15 cellular contexts compared by ENCODE assay signal in the genomic region with DNA sequence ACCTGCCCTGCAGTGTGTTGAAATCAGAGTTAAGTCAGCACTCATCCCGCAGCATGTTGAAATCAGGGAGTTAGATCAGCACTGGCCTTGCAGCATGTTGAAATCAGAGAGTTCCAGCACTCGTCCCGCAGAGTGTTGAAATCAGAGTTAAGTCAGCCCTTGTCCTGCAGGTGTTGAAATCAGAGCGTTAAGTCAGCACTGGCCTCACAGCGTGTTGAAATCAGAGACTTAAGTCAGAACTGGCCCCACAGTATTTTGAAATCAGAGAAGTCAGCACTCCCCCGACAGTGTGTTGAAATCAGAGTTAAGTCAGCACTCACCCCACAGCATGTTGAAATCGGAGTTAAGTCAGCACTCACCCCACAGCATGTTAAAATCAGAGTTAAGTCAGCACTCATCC. TPM values are rescaled to one million over a fixed set of nuclear protein-coding genes. Genes with fewer than 3 reads are reported as not detected.
DNase-seq lines count a peak whose midpoint lies in the region; ATAC-seq and TF ChIP-seq lines count a peak whose summit lies in the region.
"Had no signal": no experiment of that assay in that cellular context is flagged by ENCODE, and none has a peak within 500 bp of the region (broad histone marks: within the 10 kb centered on the region; RNA-seq: fewer than 3 reads in every experiment).

No MANE protein-coding gene starts in this region.

- 91 to 97% (median 94%) methylated on average over 7 of the region's 7 CpGs for WGBS in stomach, 5 donors

- H3K36me3 ChIP-seq in RWPE2 (ENCODE audit: low read depth) (peaks cover 83% of the 10 kb centered on the region), gastrocnemius medialis (peaks cover 6 to 51% of the 10 kb centered on the region in 2 donors), stomach (peaks cover 57 to 91% (median 90%) of the 10 kb centered on the region in 4 donors)
- H3K36me3 ChIP-seq: neural progenitor cell had no signal

- ATAC-seq in RWPE2 (ENCODE audit: low read depth) (no peak), gastrocnemius medialis (peak; percentile 69 to 84), GM21825 (IDR thresholded peaks at IDR 0.05; ENCODE audit: unreplicated experiment) (no peak)
- ATAC-seq: lower lobe of right lung; stimulated activated naive CD8-positive, alpha-beta T cell treated with anti-CD3 and anti-CD28 coated beads, Interleukin-15, amount 100 ng/mL, for 72 hours had no signal

- intact Hi-C loops in gastrocnemius medialis (cut with DNase I; ENCODE audit: low total_unique reads): no loop called here
- intact Hi-C loops in stomach (cut with DNase I; ENCODE audit: low total_unique reads): loop anchor here (10.0 kb wide), 1 partner anchor 81 kb away; no protein-coding TSS in a partner anchor

- in situ Hi-C loops in gastrocnemius medialis (cut with MboI; ENCODE audit: low sequenced_read_pairs in 4 of 4): no loop called here

- TF ChIP-seq EP300 in stomach (IDR thresholded peaks at IDR 0.05): no peak

- H3K4me1 ChIP-seq in RWPE2 (ENCODE audit: insufficient read depth, poor library complexity, severe bottlenecking) (no peaks in the 10 kb centered on the region), gastrocnemius medialis (peaks cover 0 to 4% of the 10 kb centered on the region in 2 donors), stomach (peaks cover 0 to 17% (median 3%) of the 10 kb centered on the region in 4 donors)
- H3K4me1 ChIP-seq: neural progenitor cell had no signal

- TF ChIP-seq POLR2A in gastrocnemius medialis (IDR thresholded peaks at IDR 0.05) (no peak), stomach (IDR thresholded peaks at IDR 0.05) (no peak)

- TF ChIP-seq CTCF in RWPE2 (IDR thresholded peaks at IDR 0.05; ENCODE audit: poor library complexity, severe bottlenecking) (no peak), epithelial cell of esophagus (IDR thresholded peaks at IDR 0.05; ENCODE audit: insufficient read depth, low read depth, low read length, missing control alignments) (no peak), gastrocnemius medialis (IDR thresholded peaks at IDR 0.05 in 4 of 5, conservative IDR thresholded peaks at IDR 0.05 in 1 of 5) (no peak), stomach (IDR thresholded peaks at IDR 0.05) (no peak)

- DNase-seq in Kasumi-1 (lab: John Stamatoyannopoulos, UW) (peak; percentile 10 to 47), RWPE2 (ENCODE audit: low spot score) (no peak), epithelial cell of esophagus (ENCODE audit: low read depth) (peak; percentile 72), gastrocnemius medialis (peak in 1 of 2 donors; percentile 61), stomach (no peak), glomerular visceral epithelial cell (ENCODE audit: extremely low spot score) (no peak)
- DNase-seq: activated CD4-positive, alpha-beta T cell treated with anti-CD3 and anti-CD28 coated beads, Interleukin-2, amount 10 ng/mL, durations not matched to agents 7 days and 5 days; GDM1; lower lobe of right lung; NCI-H2171; stimulated activated naive CD8-positive, alpha-beta T cell treated with anti-CD3 and anti-CD28 coated beads, Interleukin-15, amount 100 ng/mL, for 72 hours had no signal

- H3K4me3 ChIP-seq in RWPE2 (ENCODE audit: severe bottlenecking) (no peak overlapping the region), epithelial cell of esophagus (ENCODE audit: low read length) (no peak overlapping the region), gastrocnemius medialis (no peak overlapping the region), stomach (no peak overlapping the region)
- H3K4me3 ChIP-seq: cardiac muscle cell, lower lobe of right lung, neural progenitor cell had no signal

- H3K9me3 ChIP-seq in RWPE2 (ENCODE audit: severe bottlenecking): peaks cover 3% of the 10 kb centered on the region
- H3K9me3 ChIP-seq in gastrocnemius medialis: no peaks in the 10 kb centered on the region
- no peaks in the 10 kb centered on the region for H3K9me3 ChIP-seq in stomach
- H3K9me3 ChIP-seq: lower lobe of right lung had no signal

- H3K27ac ChIP-seq in RWPE2 (ENCODE audit: poor library complexity, severe bottlenecking): peak overlapping the region; percentile 28
- H3K27ac ChIP-seq in gastrocnemius medialis: peak overlapping the region; percentile 39 to 79 (median 60)
- peak overlapping the region in 2 of 5 donors; percentile 43 to 66 for H3K27ac ChIP-seq in stomach
- H3K27ac ChIP-seq: C4-2B, cardiac muscle cell, lower lobe of right lung, neural progenitor cell had no signal

- H3K27me3 ChIP-seq in RWPE2 (ENCODE audit: insufficient read depth, poor library complexity, severe bottlenecking) (no peaks in the 10 kb centered on the region), gastrocnemius medialis (no peaks in the 10 kb centered on the region), stomach (no peaks in the 10 kb centered on the region)
- H3K27me3 ChIP-seq: cardiac muscle cell, neural progenitor cell had no signal

RNA-seq across cellular contexts. Expression of a gene that starts 10.9 kb away (rescaled TPM):
- 10 to 100 TPM in 3 of 4 donors, 1 to 10 TPM in 1; 8.5 to 13.2 (median 12.3) TPM for total RNA-seq in gastrocnemius medialis
- 100 to 1,000 TPM in 1 of 5 donors, 10 to 100 TPM in 4; 15.1 to 103 (median 53.9) TPM for total RNA-seq in stomach
- polyA plus RNA-seq in stomach: 1 to 10 TPM; 4.1 to 7.0 (median 5.2) TPM

RNA-seq across cellular contexts. Expression of a gene that starts 46.4 kb away (rescaled TPM):
- total RNA-seq in gastrocnemius medialis: 10 to 100 TPM; 30.0 to 42.7 (median 34.3) TPM
- 100 to 1,000 TPM in 3 of 5 donors, 10 to 100 TPM in 2; 34.0 to 295 (median 103) TPM for total RNA-seq in stomach
- 10 to 100 TPM; 42.3 to 48.4 (median 42.8) TPM for polyA plus RNA-seq in stomach

Comparison
In these comparisons a context has a peak if more than half of its experiments do, and no peak if none do; other contexts are left out.
1. DNase-seq: peak in Kasumi-1 (2 of 2) and epithelial cell of esophagus (single experiment); none in RWPE2 (single experiment), stomach (single experiment) and glomerular visceral epithelial cell (single experiment).
2. ATAC-seq: peak in gastrocnemius medialis (2 of 2); none in RWPE2 (single experiment) and GM21825 (single experiment).